8 cellular contexts compared by ENCODE assay signal in the genomic region with DNA sequence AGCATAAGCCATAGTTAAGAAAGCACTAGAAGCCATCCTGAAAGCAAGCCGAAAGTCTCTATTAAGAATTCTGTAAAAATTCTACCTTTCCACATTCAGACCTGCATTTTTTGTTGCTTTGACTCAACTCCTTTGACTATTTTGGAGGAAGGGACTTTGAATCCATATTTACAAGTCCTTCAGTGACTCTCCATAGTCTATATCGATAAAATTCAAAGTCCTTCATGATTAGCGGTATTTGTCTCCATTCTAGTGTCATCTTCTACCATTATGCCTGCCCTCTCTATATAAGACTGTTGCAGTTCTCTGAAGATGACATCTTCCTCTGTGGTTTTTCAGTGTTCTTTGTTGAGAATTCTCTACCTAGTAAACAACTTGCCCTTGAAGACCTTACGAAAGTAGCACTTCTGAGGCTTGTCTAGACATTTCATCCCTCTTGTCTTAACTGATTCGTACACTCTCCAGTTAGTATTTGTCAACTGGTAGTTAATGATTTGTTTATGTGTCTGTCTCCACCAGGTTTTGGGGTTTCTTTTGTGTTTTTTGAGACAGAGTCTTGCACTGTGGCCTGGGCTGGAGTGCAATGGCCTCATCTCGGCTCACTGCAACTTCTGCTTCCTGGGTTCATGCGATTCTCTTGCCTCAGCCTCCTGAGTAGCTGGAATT. TPM values are rescaled to one million over a fixed set of nuclear protein-coding genes. Genes with fewer than 3 reads are reported as not detected.
DNase-seq lines count a peak whose midpoint lies in the region; ATAC-seq and TF ChIP-seq lines count a peak whose summit lies in the region.

No MANE protein-coding gene starts in this region.

- H3K9me3 ChIP-seq in osteoblast (ENCODE audit: low read depth, low read length): no peaks in the 10 kb centered on the region

- ATAC-seq in GM19372 (IDR thresholded peaks at IDR 0.05; ENCODE audit: low read depth, unreplicated experiment) (peak; percentile 52), HG03354 (IDR thresholded peaks at IDR 0.05; ENCODE audit: poor library complexity, severe bottlenecking, unreplicated experiment) (peak; percentile 70)

- H3K4me3 ChIP-seq in astrocyte of the cerebellum (ENCODE audit: low read depth, low read length): peak overlapping the region; percentile 54
- H3K4me3 ChIP-seq in osteoblast (ENCODE audit: insufficient read depth, low read length): peak overlapping the region; percentile 87

- no peaks in the 10 kb centered on the region for H3K27me3 ChIP-seq in osteoblast (ENCODE audit: insufficient read depth, low read length)

- H2AFZ ChIP-seq in osteoblast (ENCODE audit: low read length): no peak overlapping the region

- H3K4me1 ChIP-seq in osteoblast (ENCODE audit: insufficient read depth, low read length): peaks cover 4% of the 10 kb centered on the region

- TF ChIP-seq CTCF in astrocyte of the cerebellum (IDR thresholded peaks at IDR 0.05; ENCODE audit: low read depth, low read length, missing control alignments): no peak
- no peak for TF ChIP-seq CTCF in osteoblast (IDR thresholded peaks at IDR 0.05; ENCODE audit: extremely low read depth, low read depth, low read length)

- no peak overlapping the region for H3K27ac ChIP-seq in osteoblast (ENCODE audit: low read depth, low read length)

- no peaks in the 10 kb centered on the region for H3K36me3 ChIP-seq in osteoblast (ENCODE audit: insufficient read depth, low read length)

- H3K4me2 ChIP-seq in osteoblast (ENCODE audit: insufficient read depth, low read length): peak overlapping the region; percentile 88

- in situ Hi-C loops in astrocyte of the cerebellum (cut with HindIII; ENCODE audit: low sequenced_read_pairs): no loop called here

- peak; percentile 23 for DNase-seq in CD1c-positive myeloid dendritic cell (ENCODE audit: extremely low spot score)
- no peak for DNase-seq in astrocyte of the cerebellum (ENCODE audit: low read depth)
- DNase-seq in osteoblast (ENCODE audit: insufficient read length, low spot score, missing footprints): no peak
- DNase-seq in NCI-H187 (lab: John Stamatoyannopoulos, UW): no peak
- DNase-seq in NCI-H2171 (lab: John Stamatoyannopoulos, UW): no peak
- no peak for DNase-seq in anterior cingulate cortex (lab: John Stamatoyannopoulos, UW)

- H4K20me1 ChIP-seq in osteoblast (ENCODE audit: insufficient read depth, low read length): peaks cover 40% of the 10 kb centered on the region

- H3K79me2 ChIP-seq in osteoblast (ENCODE audit: insufficient read depth, low read length): peaks cover 62% of the 10 kb centered on the region

RNA-seq across cellular contexts. Expression of a gene that starts 1.7 kb away (rescaled TPM):
- 56.0 and 58.3 TPM in 2 replicates for total RNA-seq in osteoblast
